30 cellular contexts compared by ENCODE assay signal in genomic region chr12:111074559-111074958, GRCh38. TPM values are rescaled to one million over a fixed set of nuclear protein-coding genes. Genes with fewer than 3 reads are reported as not detected.
DNase-seq lines count a peak whose midpoint lies in the region; ATAC-seq, FAIRE-seq and TF ChIP-seq lines count a peak whose summit lies in the region.
"Had no signal": no experiment of that assay in that cellular context is flagged by ENCODE, and none has a peak within 500 bp of the region (broad histone marks: within the 10 kb centered on the region; RNA-seq: fewer than 3 reads in every experiment).

No MANE protein-coding gene starts in this region.

- no peak for TF ChIP-seq EP300 in HepG2 (IDR thresholded peaks at IDR 0.05; ENCODE audit: low read depth in 2 of 2, low read length in 2 of 2)
- no peak for TF ChIP-seq EP300 in HepG2 (CRISPR knock-in tag; IDR thresholded peaks at IDR 0.05; ENCODE audit: borderline replicate concordance)

- H3K4me3 ChIP-seq in HepG2 (replicated peaks in 1 of 3; ENCODE audit: insufficient read depth in 1 of 3, low read depth in 2 of 3, low read length in 3 of 3) (no peak overlapping the region), prostate gland (peak overlapping the region; percentile 2 to 8), mesenchymal stem cell (ENCODE audit: insufficient read depth in 1 of 2, low read depth in 1 of 2, low read length in 2 of 2) (no peak overlapping the region)
- H3K4me3 ChIP-seq: cardiac muscle cell, coronary artery, GM23248, heart left ventricle, psoas muscle, tibial artery had no signal

- H3K79me2 ChIP-seq in HepG2 (ENCODE audit: insufficient read depth, low read length): no peaks in the 10 kb centered on the region

- H3K27me3 ChIP-seq in HepG2 (ENCODE audit: control insufficient read depth in 1 of 2, insufficient read depth in 2 of 2, low read length in 2 of 2) (peaks cover 3 to 6% of the 10 kb centered on the region in 2 experiments; a peak in 3 of 5 replicates), prostate gland (replicated peaks; ENCODE audit: insufficient read depth) (no peaks in the 10 kb centered on the region), mesenchymal stem cell (ENCODE audit: control insufficient read depth in 1 of 2, insufficient read depth in 1 of 2, low read length in 2 of 2) (peaks cover 12 to 40% of the 10 kb centered on the region in 2 experiments)
- H3K27me3 ChIP-seq: cardiac muscle cell had no signal

- no peaks in the 10 kb centered on the region for H3K36me3 Mint-ChIP-seq in activated naive CD4-positive, alpha-beta T cell treated with anti-CD3 and anti-CD28 coated beads, Interleukin-2, amount 10 ng/mL, durations not matched to agents 7 days and 5 days
- peaks cover 3% of the 10 kb centered on the region for H3K36me3 Mint-ChIP-seq in T-cell
- H3K36me3 Mint-ChIP-seq: activated naive CD4-positive, alpha-beta T cell treated with anti-CD3 and anti-CD28 coated beads, Interleukin-2, amount 50 U/mL, for 24 hours had no signal

- no peak overlapping the region for H3K14ac ChIP-seq in mesenchymal stem cell (ENCODE audit: low read length in 2 of 2)

- no TSS peak for BruUV-seq in HepG2 (replicated peaks; lab: Mats Ljungman, UMichigan)

- H3K23ac ChIP-seq in mesenchymal stem cell (ENCODE audit: low read length in 2 of 2): no peak overlapping the region

- H3K79me1 ChIP-seq in mesenchymal stem cell (replicated peaks; ENCODE audit: low read length, poor library complexity, severe bottlenecking): no peaks in the 10 kb centered on the region

- H3K36me3 ChIP-seq in HepG2 (replicated peaks in 1 of 2; ENCODE audit: control insufficient read depth in 1 of 2, insufficient read depth in 2 of 2, low read length in 2 of 2) (no peaks in the 10 kb centered on the region), prostate gland (no peaks in the 10 kb centered on the region), mesenchymal stem cell (ENCODE audit: control insufficient read depth in 1 of 2, insufficient read depth in 2 of 2, low read depth in 1 of 2, low read length in 2 of 2) (no peaks in the 10 kb centered on the region)
- H3K36me3 ChIP-seq: cardiac muscle cell, heart left ventricle, tibial artery had no signal

- H3K4me3 Mint-ChIP-seq in activated naive CD4-positive, alpha-beta T cell treated with anti-CD3 and anti-CD28 coated beads, Interleukin-2, amount 10 ng/mL, durations not matched to agents 7 days and 5 days: peak overlapping the region; percentile 61
- peak overlapping the region in 1 of 3 donors; percentile 38 for H3K4me3 Mint-ChIP-seq in T-cell
- H3K4me3 Mint-ChIP-seq: activated T-helper 1 cell treated with anti-CD3 and anti-CD28 coated beads, Interleukin-12 subunit alpha, Interleukin-12 subunit beta, Interleukin-2, Interleukin-4 antibody, amounts not matched to agents 30 ng/mL and 10 ng/mL and 1 ng/mL, durations not matched to agents 14 hours and 24 hours and 36 hours; stimulated activated naive CD8-positive, alpha-beta T cell treated with anti-CD3 and anti-CD28 coated beads, Interleukin-15, Interleukin-2, amounts not matched to agents 100 ng/mL and 50 ng/mL, for 24 hours had no signal

- 0% methylated on average over 3 of the region's 8 CpGs for WGBS in HepG2 (ENCODE audit: low lambda C conversion rate)
- WGBS in prostate gland: 67% methylated on average over 8 of the region's 8 CpGs
- whole genome bisulfite sequencing in mesenchymal stem cell: 80% methylated on average over 8 of the region's 8 CpGs

- no peak overlapping the region for H2BK15ac ChIP-seq in mesenchymal stem cell (ENCODE audit: low read depth, poor library complexity, severe bottlenecking)

- H2BK5ac ChIP-seq in mesenchymal stem cell (ENCODE audit: low read depth, low read length, poor library complexity, severe bottlenecking): no peak overlapping the region

- POLR2A ChIA-PET in T-cell (lab: Charles Lee): no interaction called here
- POLR2A ChIA-PET in HepG2 (lab: Yijun Ruan, JAX): no interaction called here

- H3K9me3 ChIP-seq in HepG2 (ENCODE audit: low read length) (no peaks in the 10 kb centered on the region), prostate gland (no peaks in the 10 kb centered on the region), mesenchymal stem cell (ENCODE audit: control insufficient read depth, low read length) (no peaks in the 10 kb centered on the region)
- H3K9me3 ChIP-seq: psoas muscle had no signal

- DNase-seq in activated naive CD4-positive, alpha-beta T cell treated with anti-CD3 and anti-CD28 coated beads, Interleukin-2, amount 10 ng/mL, durations not matched to agents 7 days and 5 days: peak; percentile 49
- no peak for DNase-seq in activated naive CD4-positive, alpha-beta T cell treated with anti-CD3 and anti-CD28 coated beads, Interleukin-2, amount 50 U/mL, for 16 hours
- peak in 1 of 34 experiments; percentile 13 for DNase-seq in T-cell
- no peak for DNase-seq in HepG2 (ENCODE audit: low spot score)
- DNase-seq in prostate gland (ENCODE audit: low spot score): peak; percentile 62
- no peak for DNase-seq in mesenchymal stem cell
- DNase-seq in NK-92 (lab: John Stamatoyannopoulos, UW; ENCODE audit: unreplicated experiment): no peak
- DNase-seq: activated CD4-positive, alpha-beta T cell treated with anti-CD3 and anti-CD28 coated beads for 48 hours; aorta; DMS53; foreskin fibroblast; GM23248; kidney glomerular epithelial cell; mammary epithelial cell; NCI-H1092; NCI-H446 treated with DMSO at 0.1 percent for 48 hours; OCI-M1; psoas muscle had no signal

- ATAC-seq in T-cell (replicated peaks in 1 of 4) (peak in 3 of 4 experiments; percentile 61 to 71 (median 63)), HepG2 (peak; percentile 48), HG02571 (IDR thresholded peaks at IDR 0.05; ENCODE audit: unreplicated experiment) (no peak)
- ATAC-seq: esophagus mucosa, heart left ventricle, psoas muscle, SK-N-SH treated with all-trans-retinoic acid at 6 μM for 48 hours had no signal

- no peak overlapping the region for H2BK120ac ChIP-seq in mesenchymal stem cell (ENCODE audit: low read depth, low read length)

- no peak overlapping the region for H4K91ac ChIP-seq in mesenchymal stem cell (ENCODE audit: low read length)

- no peaks in the 10 kb centered on the region for H4K20me1 ChIP-seq in HepG2 (ENCODE audit: insufficient read depth, low read length)

- H3K4me2 ChIP-seq in HepG2 (ENCODE audit: low read depth, low read length) (no peak overlapping the region), mesenchymal stem cell (ENCODE audit: low read length, poor library complexity, severe bottlenecking) (no peak overlapping the region)

- no peak overlapping the region for H4K8ac ChIP-seq in mesenchymal stem cell (ENCODE audit: low read length)

- no peak overlapping the region for H2AK5ac ChIP-seq in mesenchymal stem cell (ENCODE audit: low read length, severe bottlenecking)

- in situ Hi-C loops in HepG2 (cut with HindIII; ENCODE audit: extremely low pct_ligation_motif_present, low pct_unique_long_range_greater_than_20kb): no loop called here

- H2BK12ac ChIP-seq in mesenchymal stem cell (ENCODE audit: low read length in 2 of 2): no peak overlapping the region

- no peak overlapping the region for H2AFZ ChIP-seq in HepG2 (ENCODE audit: low read length)
- no peak overlapping the region for H2AFZ ChIP-seq in mesenchymal stem cell (ENCODE audit: low read depth, low read length)
- H2AFZ ChIP-seq: GM23248 had no signal

- H3K27ac Mint-ChIP-seq in activated naive CD4-positive, alpha-beta T cell treated with anti-CD3 and anti-CD28 coated beads, Interleukin-2, amount 10 ng/mL, durations not matched to agents 7 days and 5 days: peak overlapping the region; percentile 83
- H3K27ac Mint-ChIP-seq in T-cell: peak overlapping the region in 1 of 2 donors; percentile 54
- H3K27ac Mint-ChIP-seq: activated T-helper 1 cell treated with anti-CD3 and anti-CD28 coated beads, Interleukin-12 subunit alpha, Interleukin-12 subunit beta, Interleukin-2, Interleukin-4 antibody, amounts not matched to agents 30 ng/mL and 10 ng/mL and 1 ng/mL, durations not matched to agents 14 hours and 24 hours and 36 hours; stimulated activated naive CD8-positive, alpha-beta T cell treated with anti-CD3 and anti-CD28 coated beads, Interleukin-15, Interleukin-2, amounts not matched to agents 100 ng/mL and 50 ng/mL, for 24 hours had no signal

- peaks cover 13% of the 10 kb centered on the region; the same call in 1 of the 2 replicates for H3K4me1 ChIP-seq in HepG2 (ENCODE audit: insufficient read depth, low read length)
- peaks cover 10% of the 10 kb centered on the region for H3K4me1 ChIP-seq in prostate gland (replicated peaks)
- no peaks in the 10 kb centered on the region for H3K4me1 ChIP-seq in mesenchymal stem cell (ENCODE audit: control insufficient read depth, insufficient read depth, low read depth, low read length)
- H3K4me1 ChIP-seq: heart left ventricle, psoas muscle, tibial artery had no signal

- intact Hi-C loops in HepG2 (cut with micrococcal nuclease; ENCODE audit: unreplicated experiment) (no loop called here), prostate gland (cut with DNase I) (no loop called here)

- no peak overlapping the region for H3K9ac ChIP-seq in HepG2 (ENCODE audit: insufficient read depth, low read depth, low read length)
- no peak overlapping the region for H3K9ac ChIP-seq in mesenchymal stem cell (ENCODE audit: low read length)
- H3K9ac ChIP-seq: GM23248 had no signal

- peaks cover 37% of the 10 kb centered on the region for H3K4me1 Mint-ChIP-seq in activated naive CD4-positive, alpha-beta T cell treated with anti-CD3 and anti-CD28 coated beads, Interleukin-2, amount 10 ng/mL, durations not matched to agents 7 days and 5 days
- peaks cover 18 to 38% (median 22%) of the 10 kb centered on the region in 3 donors for H3K4me1 Mint-ChIP-seq in T-cell

- no peak for FAIRE-seq in HepG2 (lab: Jason Lieb, UNC)
- FAIRE-seq: A204.1 had no signal

- H3K4ac ChIP-seq in mesenchymal stem cell (ENCODE audit: low read depth in 1 of 2, low read length in 2 of 2): no peak overlapping the region

- H3K27me3 Mint-ChIP-seq in activated naive CD4-positive, alpha-beta T cell treated with anti-CD3 and anti-CD28 coated beads, Interleukin-2, amount 10 ng/mL, durations not matched to agents 7 days and 5 days: peaks cover 11% of the 10 kb centered on the region
- H3K27me3 Mint-ChIP-seq in T-cell: peaks cover 0 to 4% of the 10 kb centered on the region in 2 donors
- H3K27me3 Mint-ChIP-seq: activated naive CD4-positive, alpha-beta T cell treated with anti-CD3 and anti-CD28 coated beads, Interleukin-2, amount 50 U/mL, for 24 hours; stimulated activated naive CD8-positive, alpha-beta T cell treated with anti-CD3 and anti-CD28 coated beads, Interleukin-15, Interleukin-2, amounts not matched to agents 100 ng/mL and 50 ng/mL, for 24 hours had no signal

- CTCF ChIA-PET in activated naive CD4-positive, alpha-beta T cell treated with anti-CD3 and anti-CD28 coated beads, Interleukin-2, amount 10 ng/mL, durations not matched to agents 7 days and 5 days (lab: Charles Lee): no interaction called here
- CTCF ChIA-PET in T-cell (lab: Charles Lee) (no interaction called here), HepG2 (lab: Yijun Ruan, JAX; ENCODE audit: low intra/inter-chr PET ratio, low total read pairs) (no interaction called here)

- no peak for TF ChIP-seq RAD21 in HepG2 (CRISPR knock-in tag; IDR thresholded peaks at IDR 0.05)

- TF ChIP-seq POLR2A in HepG2 (IDR thresholded peaks at IDR 0.05; ENCODE audit: insufficient read depth in 1 of 2, low read depth in 2 of 2, low read length in 2 of 2): no peak
- no peak for TF ChIP-seq POLR2A in prostate gland (IDR thresholded peaks at IDR 0.05)

- H3K18ac ChIP-seq in mesenchymal stem cell (ENCODE audit: low read depth in 1 of 2, low read length in 2 of 2): no peak overlapping the region

- peaks cover 2% of the 10 kb centered on the region for H3K9me3 Mint-ChIP-seq in activated naive CD4-positive, alpha-beta T cell treated with anti-CD3 and anti-CD28 coated beads, Interleukin-2, amount 10 ng/mL, durations not matched to agents 7 days and 5 days
- no peaks in the 10 kb centered on the region for H3K9me3 Mint-ChIP-seq in T-cell
- H3K9me3 Mint-ChIP-seq: activated naive CD4-positive, alpha-beta T cell treated with anti-CD3 and anti-CD28 coated beads, Interleukin-2, amount 50 U/mL, for 24 hours; activated T-helper 1 cell treated with anti-CD3 and anti-CD28 coated beads, Interleukin-12 subunit alpha, Interleukin-12 subunit beta, Interleukin-2, Interleukin-4 antibody, amounts not matched to agents 30 ng/mL and 10 ng/mL and 1 ng/mL, durations not matched to agents 14 hours and 24 hours and 36 hours; stimulated activated naive CD8-positive, alpha-beta T cell treated with anti-CD3 and anti-CD28 coated beads, Interleukin-15, Interleukin-2, amounts not matched to agents 100 ng/mL and 50 ng/mL, for 24 hours had no signal

- no peak for TF ChIP-seq CTCF in HepG2 (CRISPR knock-in tag; IDR thresholded peaks at IDR 0.05)
- no peak for TF ChIP-seq CTCF in prostate gland (IDR thresholded peaks at IDR 0.05)

- H3K27ac ChIP-seq in HepG2 (ENCODE audit: extremely low read length, insufficient read depth, low read length) (no peak overlapping the region), prostate gland (peak overlapping the region; percentile 87 to 94), mesenchymal stem cell (ENCODE audit: low read length, poor library complexity, severe bottlenecking) (no peak overlapping the region)
- H3K27ac ChIP-seq: cardiac muscle cell, coronary artery, GM23248, heart left ventricle, psoas muscle, tibial artery had no signal

RNA-seq across cellular contexts. Expression of gene CUX2, which starts 40.6 kb away (rescaled TPM):
- under 1 TPM in 4 of 5 donors, not detected in 1; 0.10 to 0.85 (median 0.18) TPM for total RNA-seq in T-cell
- total RNA-seq in HepG2 (2016; rRNA removed; fragmentation: Illumina TruSeq; extraction: Trizol): not detected in 2 replicates
- total RNA-seq in HepG2 (2016; cell fraction: cytosol; rRNA removed; fragmentation: Illumina TruSeq; extraction: Trizol; ENCODE audit: low read depth): not detected in 2 replicates
- total RNA-seq in HepG2 (2016; cell fraction: insoluble cytoplasmic fraction; rRNA removed; fragmentation: Illumina TruSeq; extraction: Trizol): not detected in 2 replicates
- total RNA-seq in HepG2 (2016; cell fraction: membrane; rRNA removed; fragmentation: Illumina TruSeq; extraction: Trizol): not detected in 2 replicates
- not detected in 2 replicates for total RNA-seq in HepG2 (2016; cell fraction: nucleus; rRNA removed; fragmentation: Illumina TruSeq; extraction: Trizol)
- polyA plus RNA-seq in HepG2 (2011; rRNA removed): not detected in 2 replicates
- not detected in 2 replicates for polyA plus RNA-seq in HepG2 (2011; cell fraction: cytosol; rRNA removed)
- not detected in 2 replicates for polyA plus RNA-seq in HepG2 (2011; cell fraction: nucleus; rRNA removed)
- polyA plus RNA-seq in HepG2 (2012): not detected in 2 replicates
- polyA plus RNA-seq in HepG2 (2016; cell fraction: cytosol; fragmentation: Illumina TruSeq; extraction: Trizol; ENCODE audit: low read depth): not detected in 2 replicates
- polyA plus RNA-seq in HepG2 (2016; cell fraction: insoluble cytoplasmic fraction; fragmentation: Illumina TruSeq; extraction: Trizol; ENCODE audit: low read depth): not detected in 2 replicates
- not detected in 2 replicates for polyA plus RNA-seq in HepG2 (2016; cell fraction: membrane; fragmentation: Illumina TruSeq; extraction: Trizol; ENCODE audit: low read depth)
- polyA plus RNA-seq in HepG2 (2016; cell fraction: nucleus; fragmentation: Illumina TruSeq; extraction: Trizol; ENCODE audit: insufficient read depth, low read depth): not detected in 2 replicates
- not detected in 2 replicates for polyA minus RNA-seq in HepG2 (2011; rRNA and poly(A)+ RNA removed; ENCODE audit: low replicate concordance)
- not detected in 2 replicates for polyA minus RNA-seq in HepG2 (2011; cell fraction: cytosol; rRNA and poly(A)+ RNA removed)
- not detected in 2 replicates for polyA minus RNA-seq in HepG2 (2011; cell fraction: nucleus; rRNA and poly(A)+ RNA removed)
- 10 to 100 TPM; 28.3 to 36.6 TPM for total RNA-seq in prostate gland
- polyA plus RNA-seq in mesenchymal stem cell (2013, experiment 1 of 2): not detected
- polyA plus RNA-seq in mesenchymal stem cell (2013, experiment 2 of 2): not detected
- total RNA-seq: activated T-helper 1 cell treated with anti-CD3 and anti-CD28 coated beads, Interleukin-12 subunit alpha, Interleukin-12 subunit beta, Interleukin-2, Interleukin-4 antibody, amounts not matched to agents 30 ng/mL and 10 ng/mL and 1 ng/mL, durations not matched to agents 14 hours and 24 hours and 36 hours; esophagus mucosa; GM23248; mammary epithelial cell; T-helper 2 cell treated with Interferon-gamma antibody and Interleukin-4, amounts not matched to agents 100 ng/mL and 5 ng/mL, for 36 hours had no signal
- polyA plus RNA-seq: aorta, GM23248, heart left ventricle, mammary epithelial cell had no signal

Comparison
In these comparisons a context has a peak if more than half of its experiments do, and no peak if none do; other contexts are left out.
1. DNase-seq: peak in activated naive CD4-positive, alpha-beta T cell treated with anti-CD3 and anti-CD28 coated beads, Interleukin-2, amount 10 ng/mL, durations not matched to agents 7 days and 5 days (single experiment) and prostate gland (single experiment); none in activated naive CD4-positive, alpha-beta T cell treated with anti-CD3 and anti-CD28 coated beads, Interleukin-2, amount 50 U/mL, for 16 hours (single experiment), HepG2 (single experiment), mesenchymal stem cell (single experiment) and NK-92 (single experiment).
2. H3K27ac ChIP-seq: peak in prostate gland (2 of 2); none in HepG2 (single experiment) and mesenchymal stem cell (single experiment).
3. H3K4me3 ChIP-seq: peak in prostate gland (2 of 2); none in HepG2 (0 of 3) and mesenchymal stem cell (0 of 2).
4. RNA of gene CUX2, which starts 40.6 kb away (total RNA-seq): 28.3 to 36.6 TPM in prostate gland; 0.10 to 0.85 TPM in T-cell and not detected in HepG2; every median in the first group is over 10 times any median in the second.